Comparison of ENCODE assay signal across 29 cellular contexts in the genomic region with DNA sequence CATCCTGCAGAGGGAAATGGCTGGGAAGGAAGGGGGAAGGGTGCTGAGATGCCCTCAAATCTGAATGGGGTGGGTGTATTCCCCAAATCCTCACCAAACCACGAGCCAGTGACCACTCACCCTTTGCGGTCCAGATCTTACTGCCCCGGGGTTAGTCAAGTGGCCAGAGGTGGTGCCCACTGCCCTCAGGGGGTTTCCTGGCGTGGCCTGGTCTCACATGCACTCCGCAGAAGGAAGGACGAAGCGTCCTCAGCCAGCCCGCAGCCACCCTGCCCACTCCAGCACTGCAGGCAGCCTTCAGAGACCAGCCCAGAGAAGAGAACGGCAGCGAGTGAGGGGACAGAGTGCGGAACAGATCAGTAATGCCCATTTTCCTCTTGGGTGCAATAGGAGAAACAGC. TPM values are rescaled to one million over a fixed set of nuclear protein-coding genes. Genes with fewer than 3 reads are reported as not detected.
"Had no signal": no experiment of that assay in that cellular context is flagged by ENCODE, and none has a peak within 500 bp of the region (broad histone marks: within the 10 kb centered on the region; RNA-seq: fewer than 3 reads in every experiment).

No MANE protein-coding gene starts in this region.

- H3K9me3 Mint-ChIP-seq: dendritic cell treated with granulocyte-macrophage colony-stimulating factor and Interleukin-4, amounts not matched to agents 40 ng/mL and 50 ng/mL, for 4 days; memory B cell; mesothelial cell of epicardium; naive B cell; nephron progenitor cell; stimulated activated effector memory CD8-positive, alpha-beta T cell treated with anti-CD3 and anti-CD28 coated beads, Interleukin-12 subunit alpha, Interleukin-12 subunit beta, amount 100 ng/mL, for 72 hours; type B pancreatic cell had no signal

- H2AFZ ChIP-seq: hepatocyte had no signal

- ATAC-seq: esophagus mucosa; foreskin keratinocyte; gastroesophageal sphincter; heart left ventricle; mucosa of descending colon; stimulated activated effector memory CD8-positive, alpha-beta T cell treated with anti-CD3 and anti-CD28 coated beads, Interleukin-12 subunit alpha, Interleukin-12 subunit beta, amount 100 ng/mL, for 72 hours; stimulated activated naive CD8-positive, alpha-beta T cell treated with anti-CD3 and anti-CD28 coated beads, Interleukin-15, Interleukin-2, amounts not matched to agents 100 U/mL and 50 U/mL, for 24 hours had no signal

- H3K27ac ChIP-seq: colonic mucosa, epithelial cell of prostate, foreskin keratinocyte, gastroesophageal sphincter, hepatocyte, prostate gland, sigmoid colon, testis, tibial artery had no signal

- H3K4me3 ChIP-seq: colonic mucosa, gastroesophageal sphincter, heart left ventricle, hepatocyte, lung, mucosa of descending colon, prostate gland, right atrium auricular region, sigmoid colon, testis, tibial artery had no signal

- H3K79me2 ChIP-seq: hepatocyte had no signal

- H3K27me3 Mint-ChIP-seq: type B pancreatic cell had no signal

- H3K36me3 Mint-ChIP-seq: memory B cell, mesothelial cell of epicardium, naive B cell, type B pancreatic cell had no signal

- H3K9me3 ChIP-seq: colonic mucosa, gastroesophageal sphincter, heart left ventricle, mucosa of descending colon, prostate gland, right atrium auricular region, sigmoid colon, testis, tibial artery had no signal

- DNase-seq: colonic mucosa; effector CD8-positive, alpha-beta T cell; endodermal cell; foreskin keratinocyte; heart left ventricle; mucosa of descending colon; naive B cell; nephron progenitor cell; nucleus accumbens; sigmoid colon; stimulated activated CD4-positive, alpha-beta T cell treated with anti-CD3 and anti-CD28 coated beads, Interleukin-2, amount 100 ng/mL, for 24 hours; stimulated activated CD4-positive, alpha-beta T cell treated with anti-CD3 and anti-CD28 coated beads, Interleukin-4, amount 100 ng/mL, for 24 hours; stimulated activated naive CD8-positive, alpha-beta T cell treated with anti-CD3 and anti-CD28 coated beads, Interleukin-15, Interleukin-2, amounts not matched to agents 100 U/mL and 50 U/mL, for 24 hours; substantia nigra; testis; tibial artery had no signal

- H3K4me1 ChIP-seq: prostate gland had no signal

- H3K27me3 ChIP-seq: colonic mucosa, foreskin keratinocyte, gastroesophageal sphincter, heart left ventricle, hepatocyte, right atrium auricular region, sigmoid colon, testis, tibial artery had no signal

- H3K27ac Mint-ChIP-seq: endodermal cell, memory B cell, mesothelial cell of epicardium, nephron progenitor cell, type B pancreatic cell had no signal

- H3K36me3 ChIP-seq: colonic mucosa, gastroesophageal sphincter, heart left ventricle, prostate gland, right atrium auricular region, sigmoid colon had no signal

- H3K4me3 Mint-ChIP-seq: dendritic cell treated with granulocyte-macrophage colony-stimulating factor and Interleukin-4, amounts not matched to agents 40 ng/mL and 50 ng/mL, for 4 days; endodermal cell; memory B cell; mesothelial cell of epicardium; naive B cell; nephron progenitor cell; stimulated activated effector memory CD8-positive, alpha-beta T cell treated with anti-CD3 and anti-CD28 coated beads, Interleukin-12 subunit alpha, Interleukin-12 subunit beta, amount 100 ng/mL, for 72 hours; type B pancreatic cell had no signal

RNA-seq across cellular contexts. Expression of gene IL1RL2, which starts 50.4 kb away (rescaled TPM):
- total RNA-seq: hepatocyte, mesothelial cell of epicardium, skeletal muscle tissue had no signal
